In genomic region chr4:130296448-130296847, GRCh38 we compare ENCODE assay signal across 9 cellular contexts.
"Had no signal": no experiment of that assay in that cellular context is flagged by ENCODE, and none has a peak within 500 bp of the region (broad histone marks: within the 10 kb centered on the region; RNA-seq: fewer than 3 reads in every experiment).

No MANE protein-coding gene starts in this region.

- H3K27ac ChIP-seq: GM23248, HL-60, KMS-11 had no signal

- H2AFZ ChIP-seq: GM23248 had no signal

- FAIRE-seq: H54, HepG2 had no signal

- H3K4me2 ChIP-seq: KMS-11 had no signal

- H3K4me3 ChIP-seq: GM23248 had no signal

- DNase-seq: GM23248, GOT3, H9, HCEC 1CT, KBM-7 had no signal

- H3K9ac ChIP-seq: GM23248, KMS-11 had no signal

- ATAC-seq: HepG2 had no signal
